20 cellular contexts compared by ENCODE assay signal in the genomic region with DNA sequence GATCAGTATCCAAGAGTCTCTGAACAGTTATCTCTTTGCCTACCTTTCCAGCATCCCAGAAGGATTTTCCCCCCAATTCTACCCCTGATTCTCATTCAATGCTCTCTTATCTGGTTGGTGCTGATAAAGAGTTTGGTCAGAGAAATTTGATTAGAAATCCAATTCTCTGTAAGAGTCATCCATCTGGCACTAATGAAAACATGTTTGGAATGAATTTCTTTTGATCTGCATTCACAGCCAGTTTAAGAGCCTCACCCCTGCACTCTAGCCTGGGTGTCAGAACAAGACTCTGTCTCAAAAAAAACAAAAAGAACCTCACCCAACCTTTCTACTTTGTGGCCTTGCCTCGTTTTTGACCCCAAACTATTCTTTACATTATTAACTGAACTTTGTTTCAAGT.
"Had no signal": no experiment of that assay in that cellular context is flagged by ENCODE, and none has a peak within 500 bp of the region (broad histone marks: within the 10 kb centered on the region; RNA-seq: fewer than 3 reads in every experiment).

No MANE protein-coding gene starts in this region.

- H3K27me3 Mint-ChIP-seq: activated naive CD4-positive, alpha-beta T cell treated with anti-CD3 and anti-CD28 coated beads, Interleukin-2, amount 10 ng/mL, durations not matched to agents 7 days and 5 days; activated naive CD8-positive, alpha-beta T cell treated with anti-CD3 and anti-CD28 coated beads, Interleukin-2, amount 50 U/mL, for 24 hours; effector memory CD8-positive, alpha-beta T cell had no signal

- H3K27ac Mint-ChIP-seq: nephron, WTC11 had no signal

- H3K4me3 Mint-ChIP-seq: activated naive CD4-positive, alpha-beta T cell treated with anti-CD3 and anti-CD28 coated beads, Interleukin-2, amount 10 ng/mL, durations not matched to agents 7 days and 5 days; activated naive CD8-positive, alpha-beta T cell treated with anti-CD3 and anti-CD28 coated beads, Interleukin-2, amount 50 U/mL, for 24 hours; activated T-cell treated with anti-CD3 and anti-CD28 coated beads, Interleukin-2, amount 50 U/mL, for 4 hours; effector memory CD8-positive, alpha-beta T cell; nephron; WTC11 had no signal

- H3K4me1 ChIP-seq: ascending aorta, lower lobe of right lung, thyroid gland had no signal

- H3K9me3 Mint-ChIP-seq: activated naive CD4-positive, alpha-beta T cell treated with anti-CD3 and anti-CD28 coated beads, Interleukin-2, amount 10 ng/mL, durations not matched to agents 7 days and 5 days; activated naive CD8-positive, alpha-beta T cell treated with anti-CD3 and anti-CD28 coated beads, Interleukin-2, amount 50 U/mL, for 24 hours; activated T-cell treated with anti-CD3 and anti-CD28 coated beads, Interleukin-2, amount 50 U/mL, for 4 hours; effector memory CD8-positive, alpha-beta T cell; nephron; WTC11 had no signal

- ATAC-seq: activated naive CD8-positive, alpha-beta T cell treated with anti-CD3 and anti-CD28 coated beads, Interleukin-2, amount 50 U/mL, for 24 hours; activated T-cell treated with anti-CD3 and anti-CD28 coated beads, Interleukin-2, amount 50 U/mL, for 4 hours; effector memory CD8-positive, alpha-beta T cell; lower lobe of right lung; WTC11 had no signal

- H3K27me3 ChIP-seq: ascending aorta, thyroid gland had no signal

- DNase-seq: activated CD4-positive, alpha-beta T cell treated with anti-CD3 and anti-CD28 coated beads for 4 hours; activated CD8-positive, alpha-beta memory T cell treated with anti-CD3 and anti-CD28 coated beads, Interleukin-2, amount 50 U/mL, for 4 hours; activated effector memory CD4-positive, alpha-beta T cell treated with Interleukin-2 at 50 U/mL for 16 hours; activated naive CD4-positive, alpha-beta T cell treated with anti-CD3 and anti-CD28 coated beads, Interleukin-2, amount 10 ng/mL, durations not matched to agents 7 days and 5 days; activated naive CD8-positive, alpha-beta T cell treated with anti-CD3 and anti-CD28 coated beads, Interleukin-2, amount 50 U/mL, for 24 hours; activated T-cell treated with anti-CD3 and anti-CD28 coated beads, Interleukin-2, amount 50 U/mL, for 4 hours; effector memory CD8-positive, alpha-beta T cell; hypothalamus; islet precursor cell; lower lobe of right lung; nucleus accumbens; posterior cingulate gyrus; retina; stimulated activated CD4-positive, alpha-beta T cell treated with anti-CD3 and anti-CD28 coated beads, Interleukin-12 subunit alpha, Interleukin-12 subunit beta, amount 100 ng/mL, for 4 hours; stimulated activated CD4-positive, alpha-beta T cell treated with anti-CD3 and anti-CD28 coated beads, Interleukin-1b, Interleukin-23, amount 100 ng/mL, for 48 hours; stimulated activated naive CD4-positive, alpha-beta T cell treated with Interleukin-2 at 50 U/mL for 16 hours; thyroid gland had no signal

- H3K4me1 Mint-ChIP-seq: nephron, WTC11 had no signal

- H3K4me3 ChIP-seq: ascending aorta, lower lobe of right lung, thyroid gland had no signal

- H3K27ac ChIP-seq: ascending aorta, lower lobe of right lung, thyroid gland had no signal

- H3K9me3 ChIP-seq: ascending aorta, lower lobe of right lung, thyroid gland had no signal
